8 cellular contexts compared by ENCODE assay signal in the genomic region with DNA sequence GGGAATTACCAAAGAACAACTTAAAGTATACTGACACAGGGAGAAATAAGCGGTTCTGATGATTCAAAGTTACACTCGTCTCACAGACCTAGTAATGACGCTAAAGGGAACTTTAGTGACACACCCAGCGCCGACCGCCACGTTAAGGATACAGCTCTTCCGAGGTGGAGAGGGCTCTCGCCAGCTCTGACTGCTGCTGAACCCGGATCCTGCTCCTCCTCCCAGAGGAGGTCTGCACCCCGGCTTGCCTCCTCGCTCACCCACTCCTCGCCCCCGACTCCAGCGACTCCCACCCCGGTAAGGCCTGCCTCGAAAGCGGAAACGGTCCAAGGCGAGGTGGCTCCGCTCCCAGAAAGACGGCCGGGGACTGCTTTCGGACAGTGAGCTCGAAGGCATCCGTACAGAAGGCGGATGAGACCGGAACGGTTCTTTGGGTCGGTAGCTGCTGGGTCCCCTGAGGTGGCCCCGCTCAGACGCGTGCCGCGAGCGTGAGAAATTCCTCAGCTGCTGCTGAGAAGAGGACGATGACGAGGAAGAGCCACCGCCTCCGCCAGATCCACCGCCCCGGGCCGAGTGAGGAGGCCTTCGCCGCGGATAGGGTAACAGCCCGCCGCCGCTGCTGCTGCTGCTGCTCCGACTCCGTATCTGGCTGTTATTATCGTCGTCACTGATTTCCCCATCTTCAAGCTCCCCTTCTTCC. TPM values are rescaled to one million over a fixed set of nuclear protein-coding genes. Genes with fewer than 3 reads are reported as not detected.
DNase-seq lines count a peak whose midpoint lies in the region; ATAC-seq and TF ChIP-seq lines count a peak whose summit lies in the region.

No MANE protein-coding gene starts in this region.

- peaks cover 28% of the 10 kb centered on the region for H3K4me1 Mint-ChIP-seq in endothelial cell (ENCODE audit: unreplicated experiment)

- peak; percentile 39 for ATAC-seq in HG02973 (IDR thresholded peaks at IDR 0.05; ENCODE audit: unreplicated experiment)

- no peak for TF ChIP-seq CTCF in endothelial cell (IDR thresholded peaks at IDR 0.05; ENCODE audit: unreplicated experiment)

- H3K4me3 Mint-ChIP-seq in endothelial cell (ENCODE audit: unreplicated experiment): peak overlapping the region; percentile 100

- H3K9me3 Mint-ChIP-seq in endothelial cell (ENCODE audit: unreplicated experiment): no peaks in the 10 kb centered on the region

- DNase-seq in NCI-H345 (lab: John Stamatoyannopoulos, UW) (peak; percentile 55), NCI-H345 treated with DMSO at 0.1 percent for 48 hours (lab: John Stamatoyannopoulos, UW; ENCODE audit: unreplicated experiment) (no peak), NCI-H748 treated with DMSO at 0.1 percent for 48 hours (lab: John Stamatoyannopoulos, UW) (peak; percentile 17), endothelial cell (ENCODE audit: low spot score) (peak; percentile 52), mucosa of gallbladder (ENCODE audit: low spot score) (peak; percentile 33)
- DNase-seq in activated CD8-positive, alpha-beta memory T cell treated with anti-CD3 and anti-CD28 coated beads, Interleukin-2, amount 50 U/mL, for 1 hour (ENCODE audit: extremely low read depth): peak; percentile 71
- peak; percentile 44 to 45 for DNase-seq in stimulated activated CD8-positive, alpha-beta memory T cell treated with anti-CD3 and anti-CD28 coated beads, Interleukin-4, amount 100 ng/mL, for 1 hour (ENCODE audit: low read depth in 2 of 2, low spot score in 1 of 2)

- H3K27me3 Mint-ChIP-seq in endothelial cell (ENCODE audit: unreplicated experiment): peaks cover 19% of the 10 kb centered on the region

- peak overlapping the region; percentile 100 for H3K27ac Mint-ChIP-seq in endothelial cell (ENCODE audit: unreplicated experiment)

- H3K36me3 Mint-ChIP-seq in endothelial cell (ENCODE audit: low read depth, unreplicated experiment): peaks cover 29% of the 10 kb centered on the region

RNA-seq across cellular contexts. Expression of gene ZFC3H1, which starts 0.6 kb away (rescaled TPM):
- total RNA-seq in endothelial cell (ENCODE audit: unreplicated experiment) (42.8 TPM), mucosa of gallbladder (36.4 TPM)

RNA-seq across cellular contexts. Expression of gene THAP2, which starts 1.1 kb away (rescaled TPM):
- total RNA-seq in endothelial cell (ENCODE audit: unreplicated experiment) (4.2 TPM), mucosa of gallbladder (5.0 TPM)

RNA-seq across cellular contexts. Expression of gene TMEM19, which starts 22.9 kb away (rescaled TPM):
- 22.0 TPM for total RNA-seq in endothelial cell (ENCODE audit: unreplicated experiment)
- 46.0 TPM for total RNA-seq in mucosa of gallbladder
